18 cellular contexts compared by ENCODE assay signal in the genomic region with DNA sequence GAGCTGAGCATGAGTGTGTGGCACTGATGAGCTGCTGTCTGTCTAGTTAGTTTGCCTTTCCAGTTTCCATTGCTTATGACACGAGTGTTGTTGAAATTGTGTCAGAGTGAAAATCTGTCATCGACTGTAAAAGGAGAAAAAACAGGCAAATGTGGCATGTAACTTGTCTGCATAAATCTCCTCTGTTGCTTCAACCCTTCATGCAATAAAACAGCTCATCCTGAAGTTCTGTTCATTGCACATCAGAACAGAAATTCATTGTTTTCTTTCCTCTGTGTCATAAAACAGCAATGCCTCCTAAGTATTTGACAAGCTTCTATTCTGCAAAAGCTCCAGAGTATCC.
"Had no signal": no experiment of that assay in that cellular context is flagged by ENCODE, and none has a peak within 500 bp of the region (broad histone marks: within the 10 kb centered on the region; RNA-seq: fewer than 3 reads in every experiment).

No MANE protein-coding gene starts in this region.

- H3K4me1 Mint-ChIP-seq: activated B cell treated with CpG ODN at 0.5 μM for 24 hours; activated CD4-positive, alpha-beta T cell treated with anti-CD3 and anti-CD28 coated beads, Interleukin-2, amount 10 ng/mL, durations not matched to agents 24 days and 14 days; activated naive CD4-positive, alpha-beta T cell treated with anti-CD3 and anti-CD28 coated beads, Interleukin-2, amount 50 U/mL, for 24 hours; T-helper 17 cell had no signal

- H3K4me3 ChIP-seq: left ventricle myocardium inferior, pancreas, spleen, suprapubic skin had no signal

- H3K36me3 Mint-ChIP-seq: activated naive CD4-positive, alpha-beta T cell treated with anti-CD3 and anti-CD28 coated beads, Interleukin-2, amount 50 U/mL, for 24 hours; brain; type B pancreatic cell had no signal

- H3K27ac Mint-ChIP-seq: activated B cell treated with CpG ODN at 0.5 μM for 24 hours; activated CD4-positive, alpha-beta T cell treated with anti-CD3 and anti-CD28 coated beads, Interleukin-2, amount 10 ng/mL, durations not matched to agents 24 days and 14 days; activated naive CD4-positive, alpha-beta T cell treated with anti-CD3 and anti-CD28 coated beads, Interleukin-2, amount 50 U/mL, for 24 hours; dendritic cell treated with granulocyte-macrophage colony-stimulating factor and Interleukin-4, amounts not matched to agents 40 ng/mL and 50 ng/mL, for 4 days; effector memory CD8-positive, alpha-beta T cell; T-helper 17 cell; type B pancreatic cell had no signal

- ATAC-seq: effector memory CD8-positive, alpha-beta T cell; pancreas; T-helper 17 cell had no signal

- H3K4me3 Mint-ChIP-seq: activated B cell treated with CpG ODN at 0.5 μM for 24 hours; activated CD4-positive, alpha-beta T cell treated with anti-CD3 and anti-CD28 coated beads, Interleukin-2, amount 10 ng/mL, durations not matched to agents 24 days and 14 days; activated naive CD4-positive, alpha-beta T cell treated with anti-CD3 and anti-CD28 coated beads, Interleukin-2, amount 50 U/mL, for 24 hours; brain; dendritic cell treated with granulocyte-macrophage colony-stimulating factor and Interleukin-4, amounts not matched to agents 40 ng/mL and 50 ng/mL, for 4 days; effector memory CD8-positive, alpha-beta T cell; neural crest cell; T-helper 17 cell; type B pancreatic cell had no signal

- DNase-seq: activated B cell treated with CpG ODN at 0.5 μM for 24 hours; activated CD4-positive, alpha-beta T cell treated with anti-CD3 and anti-CD28 coated beads, Interleukin-2, amount 10 ng/mL, durations not matched to agents 24 days and 14 days; amniotic stem cell; cerebellar nuclear complex; effector memory CD8-positive, alpha-beta T cell; islet precursor cell; left ventricle myocardium inferior; pancreas; spleen; stimulated activated CD4-positive, alpha-beta T cell treated with anti-CD3 and anti-CD28 coated beads, Interleukin-2, amount 100 ng/mL, for 24 hours; stimulated activated naive CD4-positive, alpha-beta T cell treated with Interleukin-2 at 50 U/mL for 16 hours; T-helper 17 cell had no signal

- H3K9me3 Mint-ChIP-seq: activated B cell treated with CpG ODN at 0.5 μM for 24 hours; activated CD4-positive, alpha-beta T cell treated with anti-CD3 and anti-CD28 coated beads, Interleukin-2, amount 10 ng/mL, durations not matched to agents 24 days and 14 days; activated naive CD4-positive, alpha-beta T cell treated with anti-CD3 and anti-CD28 coated beads, Interleukin-2, amount 50 U/mL, for 24 hours; brain had no signal
